Comparison of ENCODE assay signal across 8 cellular contexts in the genomic region with DNA sequence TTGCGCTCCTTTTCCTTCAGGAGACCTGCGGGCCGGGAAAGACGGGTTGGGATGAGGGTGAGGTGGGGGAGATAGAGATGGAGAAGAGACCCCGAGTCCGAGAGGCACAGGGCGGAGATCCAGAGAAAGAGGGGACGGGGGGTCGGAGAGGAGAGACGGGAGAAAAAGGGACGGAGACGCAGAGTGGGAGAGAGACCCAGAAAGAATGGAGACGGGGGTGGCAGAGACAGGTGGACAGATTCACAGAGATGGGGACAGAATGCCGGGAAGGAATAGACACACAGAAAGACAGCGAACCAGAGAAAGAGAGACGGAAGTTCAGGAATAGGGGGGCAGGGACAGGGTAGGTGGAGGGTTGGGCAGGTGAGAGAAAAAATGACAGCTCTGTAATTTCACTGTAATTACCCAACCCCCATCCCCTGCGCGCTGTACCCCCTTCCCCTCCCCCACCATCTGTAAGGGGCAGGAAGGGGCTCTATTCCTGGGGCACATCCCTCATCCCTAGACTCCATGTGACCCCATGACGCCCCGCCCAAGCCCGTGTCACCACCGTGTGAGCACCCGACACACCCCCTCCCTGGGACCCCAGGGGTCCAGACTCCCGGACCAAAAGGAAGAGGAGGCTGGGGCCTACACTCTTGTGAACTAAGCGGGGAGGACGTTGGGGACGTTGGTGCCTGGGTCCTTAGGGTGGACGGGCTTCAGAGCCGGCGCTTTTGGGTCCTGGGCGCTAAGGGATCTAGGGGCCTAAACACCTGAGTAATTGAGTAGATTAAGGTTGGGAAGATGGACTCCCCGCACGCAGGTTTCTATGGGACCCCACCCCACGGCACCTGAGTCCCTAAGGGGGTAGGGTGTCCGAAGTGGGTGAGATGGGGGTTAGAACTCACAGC. TPM values are rescaled to one million over a fixed set of nuclear protein-coding genes. Genes with fewer than 3 reads are reported as not detected.
A peak's percentile ranks its signal among the peaks of the same experiment; 100 is the strongest.
DNase-seq lines count a peak whose midpoint lies in the region; ATAC-seq and TF ChIP-seq lines count a peak whose summit lies in the region.

No MANE protein-coding gene starts in this region.

- H3K4me2 ChIP-seq in GM23338 = peak overlapping the region; percentile 96
- peak overlapping the region; percentile 76 for H3K4me2 ChIP-seq in hepatocyte

- DNase-seq in GM23338 (ENCODE audit: low spot score) (peak; percentile 48), hepatocyte (ENCODE audit: low spot score) (peak; percentile 60), glomerular visceral epithelial cell (ENCODE audit: extremely low spot score) (no peak), AG20443 (ENCODE audit: low spot score) (no peak)
- peak; percentile 71 for DNase-seq in activated CD8-positive, alpha-beta memory T cell treated with anti-CD3 and anti-CD28 coated beads, Interleukin-2, amount 10 ng/mL, durations not matched to agents 7 days and 5 days

- H2AFZ ChIP-seq in ACC112 (ENCODE audit: low read length, unreplicated experiment) = no peak overlapping the region
- no peak overlapping the region; the same call in 1 of the 2 replicates for H2AFZ ChIP-seq in GM23338
- H2AFZ ChIP-seq in hepatocyte = peak overlapping the region; percentile 22

- H3K36me3 Mint-ChIP-seq in GM23338 (ENCODE audit: low read depth) = peaks cover 25% of the 10 kb centered on the region
- peaks cover 3% of the 10 kb centered on the region for H3K36me3 Mint-ChIP-seq in activated CD8-positive, alpha-beta memory T cell treated with anti-CD3 and anti-CD28 coated beads, Interleukin-2, amount 10 ng/mL, durations not matched to agents 7 days and 5 days

- no peaks in the 10 kb centered on the region for H4K20me1 ChIP-seq in GM23338 (replicated peaks; ENCODE audit: insufficient read depth)
- no peaks in the 10 kb centered on the region for H4K20me1 ChIP-seq in hepatocyte (ENCODE audit: insufficient read depth, poor library complexity, severe bottlenecking)

- H3K4me1 ChIP-seq in ACC112 (ENCODE audit: control insufficient read depth, insufficient read depth, low read length, unreplicated experiment) = peaks cover 25% of the 10 kb centered on the region
- H3K4me1 ChIP-seq in GM23338 (ENCODE audit: insufficient read depth) = peaks cover 38% of the 10 kb centered on the region
- H3K4me1 ChIP-seq in hepatocyte (ENCODE audit: insufficient read depth) = peaks cover 21% of the 10 kb centered on the region
- H3K4me1 ChIP-seq in skeletal muscle tissue (ENCODE audit: control insufficient read depth in 3 of 3, insufficient read depth in 3 of 3, low read length in 3 of 3) = peaks cover 39 to 49% (median 48%) of the 10 kb centered on the region in 3 donors

- H3K36me3 ChIP-seq in ACC112 (ENCODE audit: insufficient read depth, low read length) (no peaks in the 10 kb centered on the region), GM23338 (ENCODE audit: insufficient read depth) (no peaks in the 10 kb centered on the region), hepatocyte (replicated peaks; ENCODE audit: insufficient read depth, low read depth) (no peaks in the 10 kb centered on the region), skeletal muscle tissue (ENCODE audit: control insufficient read depth in 3 of 3, insufficient read depth in 3 of 3, low read length in 3 of 3) (peaks cover 9 to 17% (median 16%) of the 10 kb centered on the region in 3 donors)

- H3K9me3 Mint-ChIP-seq in GM23338 = no peaks in the 10 kb centered on the region
- H3K9me3 Mint-ChIP-seq in activated CD8-positive, alpha-beta memory T cell treated with anti-CD3 and anti-CD28 coated beads, Interleukin-2, amount 10 ng/mL, durations not matched to agents 7 days and 5 days (ENCODE audit: low read depth) = no peaks in the 10 kb centered on the region

- TF ChIP-seq CTCF in GM23338 (conservative IDR thresholded peaks at IDR 0.05; ENCODE audit: low read depth in 2 of 2) (no peak), hepatocyte (IDR thresholded peaks at IDR 0.05; ENCODE audit: poor library complexity) (no peak)

- WGBS in hepatocyte (ENCODE audit: low lambda C conversion rate, missing lambda C conversion rate) = 8% methylated on average over 31 of the region's 35 CpGs

- no peak for ATAC-seq in GM23338
- no peak for ATAC-seq in activated CD8-positive, alpha-beta memory T cell treated with anti-CD3 and anti-CD28 coated beads, Interleukin-2, amount 10 ng/mL, durations not matched to agents 7 days and 5 days
- no peak for ATAC-seq in HG02973 (IDR thresholded peaks at IDR 0.05; ENCODE audit: unreplicated experiment)

- peak overlapping the region; percentile 81 for H3K4me3 ChIP-seq in ACC112 (ENCODE audit: low read depth, low read length)
- H3K4me3 ChIP-seq in GM23338 = peak overlapping the region; percentile 75
- H3K4me3 ChIP-seq in hepatocyte = peak overlapping the region; percentile 43
- H3K4me3 ChIP-seq in skeletal muscle tissue (ENCODE audit: low read length in 3 of 3) = peak overlapping the region; percentile 90 to 97 (median 93)

- no peaks in the 10 kb centered on the region; the same call in 1 of the 2 replicates for H3K27me3 ChIP-seq in ACC112 (ENCODE audit: insufficient read depth, low read length)
- H3K27me3 ChIP-seq in GM23338 (ENCODE audit: insufficient read depth) = peaks cover 19% of the 10 kb centered on the region
- H3K27me3 ChIP-seq in hepatocyte = no peaks in the 10 kb centered on the region
- H3K27me3 ChIP-seq in skeletal muscle tissue (ENCODE audit: control insufficient read depth in 3 of 3, insufficient read depth in 3 of 3, low read length in 3 of 3) = no peaks in the 10 kb centered on the region

- no peaks in the 10 kb centered on the region for H3K9me3 ChIP-seq in hepatocyte (ENCODE audit: low read depth)
- no peaks in the 10 kb centered on the region for H3K9me3 ChIP-seq in skeletal muscle tissue (ENCODE audit: control insufficient read depth in 3 of 3, low read length in 3 of 3)

- H3K27ac ChIP-seq in ACC112 (ENCODE audit: low read depth, low read length) = no peak overlapping the region
- H3K27ac ChIP-seq in GM23338 (ENCODE audit: low read depth) = no peak overlapping the region
- peak overlapping the region; percentile 78 for H3K27ac ChIP-seq in hepatocyte
- H3K27ac ChIP-seq in skeletal muscle tissue (ENCODE audit: low read depth, low read length) = peak overlapping the region; percentile 100

- H3F3A ChIP-seq in GM23338 (replicated peaks; ENCODE audit: low read depth) = peaks cover 37% of the 10 kb centered on the region

- CTCF ChIA-PET in activated CD8-positive, alpha-beta memory T cell treated with anti-CD3 and anti-CD28 coated beads, Interleukin-2, amount 10 ng/mL, durations not matched to agents 7 days and 5 days (lab: Charles Lee) = interaction anchor here (1.1 to 1.5 kb wide), 2 partner anchors 9 to 10 kb away, joined by 3 to 5 read pairs; a partner anchor contains a TSS

- H3K27me3 Mint-ChIP-seq in GM23338 (ENCODE audit: insufficient read depth, low read depth, poor library complexity) = peaks cover 25% of the 10 kb centered on the region
- H3K27me3 Mint-ChIP-seq in activated CD8-positive, alpha-beta memory T cell treated with anti-CD3 and anti-CD28 coated beads, Interleukin-2, amount 10 ng/mL, durations not matched to agents 7 days and 5 days = peaks cover 3% of the 10 kb centered on the region

- H3K27ac Mint-ChIP-seq in GM23338 = peak overlapping the region; percentile 14; the same call in 1 of the 2 replicates
- peak overlapping the region; percentile 95 for H3K27ac Mint-ChIP-seq in activated CD8-positive, alpha-beta memory T cell treated with anti-CD3 and anti-CD28 coated beads, Interleukin-2, amount 10 ng/mL, durations not matched to agents 7 days and 5 days

- peak overlapping the region; percentile 84 to 99 (median 94) for H3K9ac ChIP-seq in skeletal muscle tissue (ENCODE audit: low read depth in 1 of 3, low read length in 3 of 3)

- H3K79me2 ChIP-seq in ACC112 (ENCODE audit: control insufficient read depth, insufficient read depth, low read length, unreplicated experiment) (no peaks in the 10 kb centered on the region), GM23338 (replicated peaks; ENCODE audit: insufficient read depth) (no peaks in the 10 kb centered on the region), hepatocyte (peaks cover 5% of the 10 kb centered on the region)

- peak overlapping the region; percentile 81 for H3K4me3 Mint-ChIP-seq in GM23338
- H3K4me3 Mint-ChIP-seq in activated CD8-positive, alpha-beta memory T cell treated with anti-CD3 and anti-CD28 coated beads, Interleukin-2, amount 10 ng/mL, durations not matched to agents 7 days and 5 days = peak overlapping the region; percentile 98

- H3K9me2 ChIP-seq in GM23338 (ENCODE audit: insufficient read depth) (no peaks in the 10 kb centered on the region), hepatocyte (replicated peaks; ENCODE audit: insufficient read depth) (no peaks in the 10 kb centered on the region)

- H3K4me1 Mint-ChIP-seq in GM23338 = peaks cover 36% of the 10 kb centered on the region
- peaks cover 48% of the 10 kb centered on the region for H3K4me1 Mint-ChIP-seq in activated CD8-positive, alpha-beta memory T cell treated with anti-CD3 and anti-CD28 coated beads, Interleukin-2, amount 10 ng/mL, durations not matched to agents 7 days and 5 days

RNA-seq across cellular contexts. Expression of a gene that starts 1.0 kb away (rescaled TPM):
- 5.7 and 5.9 TPM in 2 replicates for total RNA-seq in GM23338 (2014; rRNA removed; shearing (Covaris generic))
- polyA plus RNA-seq in GM23338 (2016; fragmentation: Nextera tagmentation; extraction: Ambion mirVana) = 5.0 and 6.3 TPM in 2 replicates
- 10 to 100 TPM; 11.3 to 18.0 TPM for total RNA-seq in activated CD8-positive, alpha-beta memory T cell treated with anti-CD3 and anti-CD28 coated beads, Interleukin-2, amount 10 ng/mL, durations not matched to agents 7 days and 5 days
- total RNA-seq in hepatocyte = 3.9 and 5.4 TPM in 2 replicates
- polyA plus RNA-seq in hepatocyte = 11.8 and 20.4 TPM in 2 replicates
- 6.8 TPM for total RNA-seq in skeletal muscle tissue

RNA-seq across cellular contexts. Expression of a gene that starts 9.8 kb away (rescaled TPM):
- 8.8 and 9.8 TPM in 2 replicates for total RNA-seq in GM23338 (2014; rRNA removed; shearing (Covaris generic))
- polyA plus RNA-seq in GM23338 (2016; fragmentation: Nextera tagmentation; extraction: Ambion mirVana) (29.7 and 38.8 TPM in 2 replicates), hepatocyte (43.6 and 48.6 TPM in 2 replicates)
- 1 to 10 TPM; 6.0 to 7.2 TPM for total RNA-seq in activated CD8-positive, alpha-beta memory T cell treated with anti-CD3 and anti-CD28 coated beads, Interleukin-2, amount 10 ng/mL, durations not matched to agents 7 days and 5 days
- total RNA-seq in hepatocyte (11.7 and 12.0 TPM in 2 replicates), skeletal muscle tissue (3.7 TPM)

RNA-seq across cellular contexts. Expression of a gene that starts 16.9 kb away (rescaled TPM):
- total RNA-seq in GM23338 (2014; rRNA removed; shearing (Covaris generic)) = 39.8 and 50.3 TPM in 2 replicates
- polyA plus RNA-seq in GM23338 (2016; fragmentation: Nextera tagmentation; extraction: Ambion mirVana) (18.3 TPM in 2 replicates), hepatocyte (39.4 and 48.2 TPM in 2 replicates)
- total RNA-seq in activated CD8-positive, alpha-beta memory T cell treated with anti-CD3 and anti-CD28 coated beads, Interleukin-2, amount 10 ng/mL, durations not matched to agents 7 days and 5 days = 10 to 100 TPM; 37.3 to 43.4 TPM
- total RNA-seq in hepatocyte (45.2 and 56.7 TPM in 2 replicates), skeletal muscle tissue (2.1 TPM)

RNA-seq across cellular contexts. Expression of a gene that starts 17.2 kb away (rescaled TPM):
- total RNA-seq in GM23338 (2014; rRNA removed; shearing (Covaris generic)) = 1,660 and 1,898 TPM in 2 replicates
- 2,011 and 2,172 TPM in 2 replicates for polyA plus RNA-seq in GM23338 (2016; fragmentation: Nextera tagmentation; extraction: Ambion mirVana)
- 1,000 to 10,000 TPM; 1,413 to 1,465 TPM for total RNA-seq in activated CD8-positive, alpha-beta memory T cell treated with anti-CD3 and anti-CD28 coated beads, Interleukin-2, amount 10 ng/mL, durations not matched to agents 7 days and 5 days
- total RNA-seq in hepatocyte = 1,372 and 1,462 TPM in 2 replicates
- 616 and 623 TPM in 2 replicates for polyA plus RNA-seq in hepatocyte
- 2,225 TPM for total RNA-seq in skeletal muscle tissue

RNA-seq across cellular contexts. Expression of a gene that starts 21.3 kb away (rescaled TPM):
- total RNA-seq in GM23338 (2014; rRNA removed; shearing (Covaris generic)) = 2.3 and 4.5 TPM in 2 replicates
- polyA plus RNA-seq in GM23338 (2016; fragmentation: Nextera tagmentation; extraction: Ambion mirVana) (0.90 and 1.0 TPM in 2 replicates), hepatocyte (12.4 and 16.1 TPM in 2 replicates)
- 1 to 10 TPM; 2.8 to 4.1 TPM for total RNA-seq in activated CD8-positive, alpha-beta memory T cell treated with anti-CD3 and anti-CD28 coated beads, Interleukin-2, amount 10 ng/mL, durations not matched to agents 7 days and 5 days
- total RNA-seq in hepatocyte (13.8 and 22.2 TPM in 2 replicates), skeletal muscle tissue (1.6 TPM)

Comparison
In these comparisons a context has a peak if more than half of its experiments do, and no peak if none do; other contexts are left out.
1. H3K27ac ChIP-seq: peak in hepatocyte (single experiment) and skeletal muscle tissue (single experiment); none in ACC112 (single experiment) and GM23338 (single experiment).
2. H3K4me3 ChIP-seq: peak in every context shown above with its lines; median percentile 93 in skeletal muscle tissue; 81 in ACC112; 75 in GM23338; 43 in hepatocyte.
3. DNase-seq: peak in GM23338 (single experiment), activated CD8-positive, alpha-beta memory T cell treated with anti-CD3 and anti-CD28 coated beads, Interleukin-2, amount 10 ng/mL, durations not matched to agents 7 days and 5 days (single experiment) and hepatocyte (single experiment); none in glomerular visceral epithelial cell (single experiment) and AG20443 (single experiment).
4. RNA of a gene that starts 16.9 kb away (total RNA-seq): 45.2 to 56.7 TPM in hepatocyte, 39.8 to 50.3 TPM in GM23338 and 37.3 to 43.4 TPM in activated CD8-positive, alpha-beta memory T cell treated with anti-CD3 and anti-CD28 coated beads, Interleukin-2, amount 10 ng/mL, durations not matched to agents 7 days and 5 days; 2.1 TPM in skeletal muscle tissue (single experiment); every median in the first group is over 10 times any median in the second.